Comparison of ENCODE assay signal across 1 cellular context in genomic region chr19:1271528-1272422, GRCh38.
TF ChIP-seq lines count a peak whose summit lies in the region.

No MANE protein-coding gene starts in this region.

TF ChIP-seq in K562, 482 proteins besides CTCF, POLR2A, EP300 and RAD21 (continued from another document and continues in another):
- TF ChIP-seq ZNF316 (IDR thresholded peaks at IDR 0.05) (no peak), NFATC3 (IDR thresholded peaks at IDR 0.05) (no peak), COPS2 (conservative IDR thresholded peaks at IDR 0.05) (no peak), NFE2 (IDR thresholded peaks at IDR 0.05; ENCODE audit: low read depth) (no peak), ZNF133 (CRISPR knock-in tag; IDR thresholded peaks at IDR 0.05) (no peak), ZNF511 (CRISPR knock-in tag; IDR thresholded peaks at IDR 0.05) (no peak), CBFB (CRISPR knock-in tag; IDR thresholded peaks at IDR 0.05) (no peak), WHSC1 (IDR thresholded peaks at IDR 0.05; ENCODE audit: low read length) (no peak), ZNF253 (CRISPR knock-in tag; conservative IDR thresholded peaks at IDR 0.05) (no peak), MTA2 (IDR thresholded peaks at IDR 0.05; ENCODE audit: low read depth) (no peak), FOXP1 (CRISPR knock-in tag; IDR thresholded peaks at IDR 0.05) (no peak), THRB (CRISPR knock-in tag; conservative IDR thresholded peaks at IDR 0.05) (no peak), E2F6 (IDR thresholded peaks at IDR 0.05; ENCODE audit: borderline replicate concordance in 1 of 2, extremely low read depth in 1 of 2, insufficient read depth in 1 of 2, insufficient read length in 1 of 2, low read depth in 1 of 2, low read length in 1 of 2, poor library complexity in 1 of 2, severe bottlenecking in 1 of 2) (peak; percentile 8 to 41), GATAD2A (IDR thresholded peaks at IDR 0.05) (no peak), TEAD2 (tag; IDR thresholded peaks at IDR 0.05) (no peak), E2F5 (CRISPR knock-in tag; IDR thresholded peaks at IDR 0.05) (no peak), TAF1 (IDR thresholded peaks at IDR 0.05; ENCODE audit: control insufficient read depth, extremely low read depth, insufficient read depth, low read length, severe bottlenecking) (no peak), GABPB2 (CRISPR knock-in tag; conservative IDR thresholded peaks at IDR 0.05) (no peak), ZC3H4 (CRISPR knock-in tag; IDR thresholded peaks at IDR 0.05; ENCODE audit: borderline replicate concordance) (no peak), AFF1 (IDR thresholded peaks at IDR 0.05; ENCODE audit: low read depth in 1 of 2, partially characterized antibody in 2 of 2) (no peak), CCAR2 (IDR thresholded peaks at IDR 0.05; ENCODE audit: low read depth, low read length) (no peak), NCOA1 (IDR thresholded peaks at IDR 0.05; ENCODE audit: low read depth) (no peak), ZNF197 (CRISPR knock-in tag; IDR thresholded peaks at IDR 0.05; ENCODE audit: low read depth) (no peak), ZBTB1 (CRISPR knock-in tag; IDR thresholded peaks at IDR 0.05; ENCODE audit: borderline replicate concordance, low read depth) (0 out of 2 replicates have a peak, but pooled peaks have one; percentile 67), ZNF589 (CRISPR knock-in tag; IDR thresholded peaks at IDR 0.05; ENCODE audit: low read depth) (no peak), KDM5B (IDR thresholded peaks at IDR 0.05; ENCODE audit: insufficient replicate concordance, low read depth, low read length) (peak; percentile 13), RNF2 (IDR thresholded peaks at IDR 0.05) (0 out of 2 replicates have a peak, but pooled peaks have one; percentile 36), DACH1 (IDR thresholded peaks at IDR 0.05; ENCODE audit: partially characterized antibody) (no peak), SRSF9 (IDR thresholded peaks at IDR 0.05; ENCODE audit: borderline replicate concordance, low read depth, low read length) (no peak), PHB2 (IDR thresholded peaks at IDR 0.05; ENCODE audit: low read depth) (no peak), NR2C1 (IDR thresholded peaks at IDR 0.05) (no peak), NR2C1 (tag; IDR thresholded peaks at IDR 0.05) (no peak), KAT2B (IDR thresholded peaks at IDR 0.05; ENCODE audit: low read depth, low read length) (no peak), CHCHD3 (CRISPR knock-in tag; IDR thresholded peaks at IDR 0.05) (no peak), FOXA1 (IDR thresholded peaks at IDR 0.05; ENCODE audit: borderline replicate concordance) (no peak), TAF9B (IDR thresholded peaks at IDR 0.05; ENCODE audit: partially characterized antibody) (no peak), SREBF1 (IDR thresholded peaks at IDR 0.05; ENCODE audit: borderline replicate concordance, low read depth, low read length) (no peak), TARDBP (IDR thresholded peaks at IDR 0.05) (no peak), ZBTB5 (IDR thresholded peaks at IDR 0.05) (no peak), SPI1 (IDR thresholded peaks at IDR 0.05; ENCODE audit: borderline replicate concordance, low read depth, low read length) (0 out of 2 replicates have a peak, but pooled peaks have one; percentile 7), ZNF146 (CRISPR knock-in tag; IDR thresholded peaks at IDR 0.05; ENCODE audit: unreplicated experiment) (no peak), ATF6 (CRISPR knock-in tag; IDR thresholded peaks at IDR 0.05) (no peak), EP400 (IDR thresholded peaks at IDR 0.05) (0 out of 2 replicates have a peak, but pooled peaks have one; percentile 24), MCM3 (IDR thresholded peaks at IDR 0.05) (no peak), TRIM28 (IDR thresholded peaks at IDR 0.05) (no peak), ZFX (CRISPR knock-in tag; IDR thresholded peaks at IDR 0.05) (peak; percentile 78), XRCC3 (IDR thresholded peaks at IDR 0.05) (no peak), RCOR1 (IDR thresholded peaks at IDR 0.05; ENCODE audit: borderline replicate concordance in 1 of 2, low read depth in 2 of 2, low read length in 2 of 2) (no peak), ZNF431 (CRISPR knock-in tag; IDR thresholded peaks at IDR 0.05) (no peak), TCF15 (CRISPR knock-in tag; IDR thresholded peaks at IDR 0.05) (no peak), THAP7 (CRISPR knock-in tag; IDR thresholded peaks at IDR 0.05) (no peak), ZNF77 (CRISPR knock-in tag; IDR thresholded peaks at IDR 0.05) (no peak), RBM17 (IDR thresholded peaks at IDR 0.05; ENCODE audit: borderline replicate concordance, low read depth, low read length) (no peak), PBX2 (CRISPR knock-in tag; IDR thresholded peaks at IDR 0.05; ENCODE audit: low read depth) (no peak), PBX2 (tag; conservative IDR thresholded peaks at IDR 0.05; ENCODE audit: low read depth) (no peak)
